In the genomic region with DNA sequence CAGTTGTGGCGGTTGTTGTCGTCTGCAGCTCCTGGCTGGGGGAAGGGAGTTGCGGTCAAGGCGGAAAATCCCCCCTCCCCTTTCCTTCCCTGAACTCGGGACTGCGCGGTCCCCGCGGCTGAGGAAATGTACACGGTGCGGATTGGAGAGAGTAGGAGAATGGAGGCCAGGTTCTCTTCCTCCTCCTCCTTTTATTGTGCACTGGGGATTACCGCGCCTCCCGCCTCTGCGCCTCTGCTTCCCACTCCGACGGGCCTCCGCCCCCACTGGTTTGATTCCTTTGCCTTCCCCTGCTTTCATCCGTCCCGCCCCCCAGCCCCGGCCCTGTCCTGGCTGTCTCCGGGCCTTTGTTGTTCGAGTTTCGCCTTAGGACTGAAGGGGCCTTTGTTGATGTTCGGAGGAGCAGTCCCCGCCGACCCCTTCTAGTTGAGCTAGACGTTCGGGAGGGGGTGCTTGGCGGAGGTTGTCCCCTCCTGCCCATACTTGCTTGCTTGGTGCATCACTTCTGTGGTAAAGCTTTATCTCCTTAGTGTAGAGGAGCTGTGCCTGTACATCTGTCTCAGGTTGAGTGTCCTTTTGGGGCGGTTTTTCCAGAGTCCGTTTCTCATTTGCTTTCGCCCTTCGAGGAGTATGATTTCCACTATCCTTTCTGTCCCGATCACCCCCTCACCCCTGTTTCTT, we compare ENCODE assay signal across 8 cellular contexts. TPM values are rescaled to one million over a fixed set of nuclear protein-coding genes. Genes with fewer than 3 reads are reported as not detected.
DNase-seq lines count a peak whose midpoint lies in the region; ATAC-seq and TF ChIP-seq lines count a peak whose summit lies in the region.

No MANE protein-coding gene starts in this region.

- TF ChIP-seq EP300 in stomach (IDR thresholded peaks at IDR 0.05) = no peak

- TF ChIP-seq CTCF in HFF-Myc (IDR thresholded peaks at IDR 0.05; ENCODE audit: low read depth, low read length, missing control alignments) (no peak), fibroblast of lung (conservative IDR thresholded peaks at IDR 0.05 in 1 of 2, IDR thresholded peaks at IDR 0.05 in 1 of 2; ENCODE audit: low read depth in 1 of 2, low read length in 2 of 2) (no peak), stomach (IDR thresholded peaks at IDR 0.05) (no peak)

- H3K27me3 ChIP-seq in fibroblast of lung (ENCODE audit: control insufficient read depth, insufficient read depth, low read length) (no peaks in the 10 kb centered on the region), stomach (no peaks in the 10 kb centered on the region)

- no peaks in the 10 kb centered on the region for H4K20me1 ChIP-seq in fibroblast of lung (ENCODE audit: control insufficient read depth, extremely low read depth, insufficient read depth, low read length)

- peaks cover 15% of the 10 kb centered on the region for H3K4me1 ChIP-seq in fibroblast of lung (ENCODE audit: control insufficient read depth, extremely low read depth, insufficient read depth, low read length)
- H3K4me1 ChIP-seq in stomach = peaks cover 18 to 83% (median 60%) of the 10 kb centered on the region in 4 donors

- peaks cover 19% of the 10 kb centered on the region for H3K36me3 Mint-ChIP-seq in activated T-cell treated with anti-CD3 and anti-CD28 coated beads, Interleukin-2, amount 50 U/mL, for 4 hours (ENCODE audit: insufficient read depth)
- H3K36me3 Mint-ChIP-seq in naive thymus-derived CD8-positive, alpha-beta T cell = peaks cover 0 to 9% (median 0%) of the 10 kb centered on the region in 3 donors

- H3K79me2 ChIP-seq in fibroblast of lung (ENCODE audit: control insufficient read depth, insufficient read depth, low read length) = peaks cover 65% of the 10 kb centered on the region

- H3K9me3 ChIP-seq in fibroblast of lung (ENCODE audit: control insufficient read depth, insufficient read depth, low read depth, low read length) = no peaks in the 10 kb centered on the region
- no peaks in the 10 kb centered on the region for H3K9me3 ChIP-seq in stomach

- H3K4me2 ChIP-seq in fibroblast of lung (ENCODE audit: extremely low read depth, insufficient read depth, low read length) = peak overlapping the region; percentile 68

- H3K36me3 ChIP-seq in fibroblast of lung (ENCODE audit: control insufficient read depth, insufficient read depth, low read length) (no peaks in the 10 kb centered on the region), stomach (no peaks in the 10 kb centered on the region)

- peak; percentile 8 for DNase-seq in GM04503 (ENCODE audit: low read depth)
- DNase-seq in HFF-Myc (ENCODE audit: extremely low read depth, low read depth) = peak; percentile 3
- peak; percentile 50 for DNase-seq in NCI-H774 (lab: John Stamatoyannopoulos, UW)
- DNase-seq in activated T-cell treated with anti-CD3 and anti-CD28 coated beads, Interleukin-2, amount 50 U/mL, for 4 hours = peak; percentile 30
- peak; percentile 36 to 59 for DNase-seq in fibroblast of lung (ENCODE audit: low read depth in 2 of 2)
- DNase-seq in naive thymus-derived CD8-positive, alpha-beta T cell = peak in 3 of 10 donors; percentile 3 to 62 (median 62)
- peak; percentile 32 for DNase-seq in stomach

- H3K4me3 Mint-ChIP-seq in activated T-cell treated with anti-CD3 and anti-CD28 coated beads, Interleukin-2, amount 50 U/mL, for 4 hours = peak overlapping the region; percentile 98
- H3K4me3 Mint-ChIP-seq in naive thymus-derived CD8-positive, alpha-beta T cell = peak overlapping the region; percentile 90 to 99 (median 95)

- H3K4me3 ChIP-seq in HFF-Myc (replicated peaks; ENCODE audit: low read depth, low read length) (peak overlapping the region; percentile 77), fibroblast of lung (replicated peaks in 1 of 4; ENCODE audit: control extremely low read depth in 1 of 4, insufficient read depth in 1 of 4, low read depth in 3 of 4, low read length in 4 of 4) (peak overlapping the region; percentile 71 to 95 (median 76)), stomach (peak overlapping the region; percentile 79 to 99 (median 96))

- H3K27ac ChIP-seq in fibroblast of lung (ENCODE audit: insufficient read depth, low read length) (peak overlapping the region; percentile 93), stomach (peak overlapping the region; percentile 89 to 96 (median 95))

- 0 to 1% (median 1%) methylated on average over 33 to 35 of the region's 35 CpGs for WGBS in stomach, 5 donors

- H3K27me3 Mint-ChIP-seq in activated T-cell treated with anti-CD3 and anti-CD28 coated beads, Interleukin-2, amount 50 U/mL, for 4 hours (ENCODE audit: low read depth) = no peaks in the 10 kb centered on the region
- H3K27me3 Mint-ChIP-seq in naive thymus-derived CD8-positive, alpha-beta T cell = no peaks in the 10 kb centered on the region

- POLR2A ChIA-PET in naive thymus-derived CD8-positive, alpha-beta T cell (lab: Charles Lee) = interaction anchor here (0.6 to 1.6 kb wide), 7 partner anchors 16 to 1923 kb away, joined by 3 to 7 read pairs (median 3); a partner anchor contains a TSS

- peak overlapping the region; percentile 83 for H3K9ac ChIP-seq in fibroblast of lung (ENCODE audit: insufficient read depth, low read length)

- H3K4me1 Mint-ChIP-seq in activated T-cell treated with anti-CD3 and anti-CD28 coated beads, Interleukin-2, amount 50 U/mL, for 4 hours (ENCODE audit: low read depth) = peaks cover 56% of the 10 kb centered on the region
- H3K4me1 Mint-ChIP-seq in naive thymus-derived CD8-positive, alpha-beta T cell = peaks cover 22 to 75% (median 59%) of the 10 kb centered on the region in 4 donors

- peak overlapping the region; percentile 93 to 99 (median 96) for H3K27ac Mint-ChIP-seq in naive thymus-derived CD8-positive, alpha-beta T cell

- intact Hi-C loops in stomach (cut with DNase I; ENCODE audit: low total_unique reads) = no loop called here

- peak; percentile 8 to 9 for ATAC-seq in activated T-cell treated with anti-CD3 and anti-CD28 coated beads, Interleukin-2, amount 50 U/mL, for 4 hours
- peak; percentile 7 to 9 for ATAC-seq in naive thymus-derived CD8-positive, alpha-beta T cell
- no peak for ATAC-seq in HG03565 (IDR thresholded peaks at IDR 0.05; ENCODE audit: unreplicated experiment)

- no peaks in the 10 kb centered on the region for H3K9me3 Mint-ChIP-seq in activated T-cell treated with anti-CD3 and anti-CD28 coated beads, Interleukin-2, amount 50 U/mL, for 4 hours
- H3K9me3 Mint-ChIP-seq in naive thymus-derived CD8-positive, alpha-beta T cell = no peaks in the 10 kb centered on the region

- H2AFZ ChIP-seq in fibroblast of lung (ENCODE audit: low read length) = peak overlapping the region; percentile 72

- TF ChIP-seq POLR2A in stomach (IDR thresholded peaks at IDR 0.05) = no peak

RNA-seq across cellular contexts. Expression of a gene that starts 0.7 kb away (rescaled TPM):
- total RNA-seq in activated T-cell treated with anti-CD3 and anti-CD28 coated beads, Interleukin-2, amount 50 U/mL, for 4 hours = 10 to 100 TPM; 26.5 to 46.3 (median 38.2) TPM
- 22.6 and 23.6 TPM in 2 replicates for total RNA-seq in fibroblast of lung
- 7.3 and 14.3 TPM in 2 replicates for polyA plus RNA-seq in fibroblast of lung
- polyA plus RNA-seq in fibroblast of lung (2012) = 4.1 and 8.6 TPM in 2 replicates
- 0.59 and 6.2 TPM in 2 replicates for polyA minus RNA-seq in fibroblast of lung (ENCODE audit: low replicate concordance)
- total RNA-seq in naive thymus-derived CD8-positive, alpha-beta T cell = 10 to 100 TPM; 74.0 to 87.7 TPM
- polyA plus RNA-seq in naive thymus-derived CD8-positive, alpha-beta T cell = 10 to 100 TPM; 22.4 to 24.0 (median 23.3) TPM
- 100 to 1,000 TPM in 1 of 5 donors, 10 to 100 TPM in 3, 1 to 10 TPM in 1; 9.6 to 106 (median 33.9) TPM for total RNA-seq in stomach
- polyA plus RNA-seq in stomach = 1 to 10 TPM; 1.9 to 4.0 (median 3.9) TPM
